Comparison of ENCODE assay signal across 14 cellular contexts in the genomic region with DNA sequence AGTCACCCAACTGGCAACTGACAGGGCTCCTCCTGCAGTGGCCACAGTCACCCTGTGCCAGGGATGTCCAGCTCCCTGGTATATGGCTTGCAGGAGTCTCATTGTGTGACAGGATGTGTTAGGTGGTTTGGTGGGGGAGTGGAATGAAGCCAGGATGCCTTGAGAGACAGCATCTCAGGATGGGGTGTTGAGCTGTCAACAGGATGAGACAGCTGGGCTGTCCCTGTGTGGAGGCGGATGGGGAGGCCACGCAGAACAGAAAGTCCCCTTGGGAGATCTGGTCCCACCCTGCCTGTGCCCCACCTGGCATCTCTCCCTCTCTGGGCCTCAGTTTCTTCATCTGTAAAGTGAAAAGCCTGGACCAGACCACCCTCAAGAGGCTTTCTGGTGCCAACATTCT. TPM values are rescaled to one million over a fixed set of nuclear protein-coding genes. Genes with fewer than 3 reads are reported as not detected.
DNase-seq lines count a peak whose midpoint lies in the region; ATAC-seq and TF ChIP-seq lines count a peak whose summit lies in the region.
"Had no signal": no experiment of that assay in that cellular context is flagged by ENCODE, and none has a peak within 500 bp of the region (broad histone marks: within the 10 kb centered on the region; RNA-seq: fewer than 3 reads in every experiment).

No MANE protein-coding gene starts in this region.

- H3K9me3 ChIP-seq in right atrium auricular region (no peaks in the 10 kb centered on the region), RWPE2 (ENCODE audit: severe bottlenecking) (no peaks in the 10 kb centered on the region), osteoblast (ENCODE audit: low read depth, low read length) (no peaks in the 10 kb centered on the region), upper lobe of right lung (no peaks in the 10 kb centered on the region)
- H3K9me3 ChIP-seq: BE2C had no signal

- TF ChIP-seq CTCF in right atrium auricular region (IDR thresholded peaks at IDR 0.05), result no peak
- no peak for TF ChIP-seq CTCF in RWPE2 (IDR thresholded peaks at IDR 0.05; ENCODE audit: poor library complexity, severe bottlenecking)
- no peak for TF ChIP-seq CTCF in osteoblast (IDR thresholded peaks at IDR 0.05; ENCODE audit: extremely low read depth, low read depth, low read length)
- TF ChIP-seq CTCF in upper lobe of right lung (IDR thresholded peaks at IDR 0.05), result no peak

- no peaks in the 10 kb centered on the region for H3K36me3 ChIP-seq in right atrium auricular region
- H3K36me3 ChIP-seq in RWPE2 (ENCODE audit: low read depth), result no peaks in the 10 kb centered on the region
- no peaks in the 10 kb centered on the region for H3K36me3 ChIP-seq in osteoblast (ENCODE audit: insufficient read depth, low read length)
- H3K36me3 ChIP-seq in upper lobe of right lung, result no peaks in the 10 kb centered on the region
- H3K36me3 ChIP-seq: BE2C had no signal

- H4K20me1 ChIP-seq in osteoblast (ENCODE audit: insufficient read depth, low read length), result no peaks in the 10 kb centered on the region

- ATAC-seq in Right ventricle myocardium superior (ENCODE audit: poor library complexity) (no peak), RWPE2 (ENCODE audit: low read depth) (no peak), upper lobe of right lung (no peak), HG03432 (IDR thresholded peaks at IDR 0.05; ENCODE audit: unreplicated experiment) (no peak)

- H3K27me3 ChIP-seq in right atrium auricular region (no peaks in the 10 kb centered on the region), RWPE2 (ENCODE audit: insufficient read depth, poor library complexity, severe bottlenecking) (no peaks in the 10 kb centered on the region), osteoblast (ENCODE audit: insufficient read depth, low read length) (peaks cover 2% of the 10 kb centered on the region), upper lobe of right lung (no peaks in the 10 kb centered on the region)
- H3K27me3 ChIP-seq: BE2C had no signal

- H3K79me2 ChIP-seq in osteoblast (ENCODE audit: insufficient read depth, low read length), result no peaks in the 10 kb centered on the region

- H3K4me1 ChIP-seq in right atrium auricular region (no peaks in the 10 kb centered on the region), RWPE2 (ENCODE audit: insufficient read depth, poor library complexity, severe bottlenecking) (no peaks in the 10 kb centered on the region), osteoblast (ENCODE audit: insufficient read depth, low read length) (no peaks in the 10 kb centered on the region), upper lobe of right lung (no peaks in the 10 kb centered on the region)
- H3K4me1 ChIP-seq: BE2C had no signal

- no peak overlapping the region for H2AFZ ChIP-seq in osteoblast (ENCODE audit: low read length)
- H2AFZ ChIP-seq: GM23248 had no signal

- no peak overlapping the region for H3K4me2 ChIP-seq in osteoblast (ENCODE audit: insufficient read depth, low read length)

- H3K27ac ChIP-seq in right atrium auricular region, result no peak overlapping the region
- no peak overlapping the region for H3K27ac ChIP-seq in RWPE2 (ENCODE audit: poor library complexity, severe bottlenecking)
- H3K27ac ChIP-seq in osteoblast (ENCODE audit: low read depth, low read length), result no peak overlapping the region
- H3K27ac ChIP-seq in upper lobe of right lung, result no peak overlapping the region
- H3K27ac ChIP-seq: GM23248 had no signal

- peak; percentile 2 for DNase-seq in Right ventricle myocardium superior
- DNase-seq in right atrium auricular region (ENCODE audit: low spot score), result no peak
- peak; percentile 24 for DNase-seq in RWPE2 (ENCODE audit: low spot score)
- peak; percentile 54 for DNase-seq in osteoblast (ENCODE audit: insufficient read length, low spot score, missing footprints)
- DNase-seq in upper lobe of right lung, result peak; percentile 21
- no peak for DNase-seq in foreskin melanocyte
- no peak for DNase-seq in stimulated activated CD4-positive, alpha-beta T cell treated with anti-CD3 and anti-CD28 coated beads, Interleukin-2, amount 100 ng/mL, for 24 hours
- DNase-seq: ACHN; BE2C; CD4-positive, CD25-positive, alpha-beta regulatory T cell; DMS53; GF-D8; GM23248 had no signal

- intact Hi-C loops in Right ventricle myocardium superior (cut with DNase I), result no loop called here
- intact Hi-C loops in upper lobe of right lung (cut with DNase I), result no loop called here

- no peak overlapping the region for H3K4me3 ChIP-seq in right atrium auricular region
- no peak overlapping the region for H3K4me3 ChIP-seq in RWPE2 (ENCODE audit: severe bottlenecking)
- no peak overlapping the region for H3K4me3 ChIP-seq in osteoblast (ENCODE audit: insufficient read depth, low read length)
- H3K4me3 ChIP-seq in upper lobe of right lung, result no peak overlapping the region
- H3K4me3 ChIP-seq: GM23248 had no signal

RNA-seq across cellular contexts. Expression of a gene that starts 9.5 kb away (rescaled TPM):
- total RNA-seq in Right ventricle myocardium superior, result 0.94 TPM
- under 1 TPM; 0.56 to 0.83 TPM for total RNA-seq in right atrium auricular region
- total RNA-seq in osteoblast, result 5.3 and 8.3 TPM in 2 replicates
- total RNA-seq in upper lobe of right lung, result 2.1 TPM

Comparison
In these comparisons a context has a peak if more than half of its experiments do, and no peak if none do; other contexts are left out.
1. DNase-seq: peak in Right ventricle myocardium superior (single experiment), RWPE2 (single experiment), osteoblast (single experiment) and upper lobe of right lung (single experiment); none in right atrium auricular region (single experiment), foreskin melanocyte (single experiment) and stimulated activated CD4-positive, alpha-beta T cell treated with anti-CD3 and anti-CD28 coated beads, Interleukin-2, amount 100 ng/mL, for 24 hours (0 of 2).